Comparison of ENCODE assay signal across 20 cellular contexts in the genomic region with DNA sequence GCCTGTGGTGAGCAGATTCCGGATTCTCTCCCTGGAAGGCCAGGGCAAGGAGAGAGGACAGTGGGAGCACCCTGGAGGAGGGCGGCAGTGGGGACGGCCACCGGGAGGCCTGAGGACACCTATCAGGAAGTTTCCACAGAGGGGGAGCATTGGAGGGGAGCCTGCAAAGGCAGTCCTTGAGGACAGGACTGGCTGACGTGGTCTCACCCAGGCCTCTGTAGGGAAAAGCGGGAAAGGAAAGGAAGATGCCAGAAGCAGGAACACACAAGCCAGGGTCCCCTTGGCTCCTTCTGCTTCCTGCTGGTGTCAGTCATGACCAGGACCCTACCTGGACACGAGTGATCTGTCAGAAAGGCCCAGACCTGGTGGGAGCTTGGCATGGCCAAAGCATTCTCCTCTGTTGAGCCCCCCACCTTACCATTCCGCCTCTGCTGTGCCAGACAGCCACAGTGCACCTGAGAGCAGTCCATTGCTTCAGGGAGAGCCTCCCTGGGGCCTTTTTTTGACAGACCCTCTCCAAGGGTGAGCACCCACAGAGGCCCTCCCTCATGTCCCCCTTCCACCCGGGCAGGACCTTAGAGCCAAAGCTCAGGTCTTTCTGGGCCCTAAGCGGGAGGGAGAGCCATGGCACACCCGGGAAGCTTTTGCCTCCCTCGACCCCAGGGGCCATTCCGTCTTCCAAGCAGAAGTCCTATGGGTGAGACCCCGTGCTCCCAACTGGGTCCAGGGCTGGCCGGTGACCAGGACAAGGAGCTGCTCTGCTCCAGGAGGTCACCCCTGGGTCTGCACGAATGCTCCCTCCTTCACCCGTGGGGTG.
DNase-seq lines count a peak whose midpoint lies in the region; ATAC-seq and TF ChIP-seq lines count a peak whose summit lies in the region.
"Had no signal": no experiment of that assay in that cellular context is flagged by ENCODE, and none has a peak within 500 bp of the region (broad histone marks: within the 10 kb centered on the region; RNA-seq: fewer than 3 reads in every experiment).

No MANE protein-coding gene starts in this region.

- no peaks in the 10 kb centered on the region for H3K36me3 ChIP-seq in colonic mucosa
- no peaks in the 10 kb centered on the region for H3K36me3 ChIP-seq in lung (ENCODE audit: control insufficient read depth in 2 of 2, insufficient read depth in 2 of 2, low read length in 2 of 2)
- no peaks in the 10 kb centered on the region for H3K36me3 ChIP-seq in spleen
- H3K36me3 ChIP-seq: BLaER1 treated with 17β-estradiol and CSF1 and Interleukin-3, amounts not matched to agents 10 nM and 100 nM; HAP-1 had no signal

- in situ Hi-C loops in GM13976 (cut with MboI; ENCODE audit: low sequenced_read_pairs, unreplicated experiment) = no loop called here

- no peaks in the 10 kb centered on the region for H3K9me3 Mint-ChIP-seq in Calu3 (ENCODE audit: low read depth, unreplicated experiment)
- H3K9me3 Mint-ChIP-seq: CD8-positive, alpha-beta T cell had no signal

- no peak overlapping the region for H3K9ac ChIP-seq in colonic mucosa (ENCODE audit: low read depth in 2 of 2, low read length in 2 of 2)
- H3K9ac ChIP-seq: BLaER1 treated with 17β-estradiol and CSF1 and Interleukin-3, amounts not matched to agents 10 nM and 100 nM; KMS-11 had no signal

- no TSS peak for BruUV-seq in Calu3 (replicated peaks; lab: Mats Ljungman, UMichigan)

- no peak overlapping the region for H3K4me3 Mint-ChIP-seq in Calu3 (ENCODE audit: low read depth, unreplicated experiment)
- H3K4me3 Mint-ChIP-seq: CD8-positive, alpha-beta T cell had no signal

- 90% methylated on average over 17 of the region's 17 CpGs for WGBS in lung, 2 donors
- 84 to 90% (median 86%) methylated on average over 17 of the region's 17 CpGs for WGBS in spleen, 5 donors

- H3K4me1 ChIP-seq in colonic mucosa (no peaks in the 10 kb centered on the region), lung (ENCODE audit: control insufficient read depth in 2 of 2, insufficient read depth in 2 of 2, low read length in 2 of 2) (no peaks in the 10 kb centered on the region), spleen (no peaks in the 10 kb centered on the region)
- H3K4me1 ChIP-seq: HAP-1 had no signal

- H3K27ac ChIP-seq in colonic mucosa = no peak overlapping the region
- no peak overlapping the region for H3K27ac ChIP-seq in lung (ENCODE audit: low read depth in 1 of 2, low read length in 1 of 2)
- H3K27ac ChIP-seq in spleen = no peak overlapping the region
- H3K27ac ChIP-seq: BLaER1 treated with 17β-estradiol and CSF1 and Interleukin-3, amounts not matched to agents 10 nM and 100 nM; KMS-11 had no signal

- ATAC-seq in lung (ENCODE audit: insufficient read depth, low FRiP score) = no peak
- no peak for ATAC-seq in GM18909 (IDR thresholded peaks at IDR 0.05; ENCODE audit: poor library complexity, unreplicated experiment)
- ATAC-seq: CD8-positive, alpha-beta T cell had no signal

- no peak overlapping the region for H3K27ac Mint-ChIP-seq in Calu3 (ENCODE audit: unreplicated experiment)
- H3K27ac Mint-ChIP-seq: CD8-positive, alpha-beta T cell had no signal

- peaks cover 56% of the 10 kb centered on the region for H3K27me3 Mint-ChIP-seq in Calu3 (ENCODE audit: unreplicated experiment)

- peaks cover 5% of the 10 kb centered on the region for H3K36me3 Mint-ChIP-seq in Calu3 (ENCODE audit: insufficient read depth, unreplicated experiment)
- H3K36me3 Mint-ChIP-seq: CD8-positive, alpha-beta T cell had no signal

- TF ChIP-seq CTCF in GM13976 (IDR thresholded peaks at IDR 0.05; ENCODE audit: borderline replicate concordance, control extremely low read depth, extremely low read depth, insufficient read depth, missing control alignments) (no peak), colonic mucosa (IDR thresholded peaks at IDR 0.05) (no peak), lung (IDR thresholded peaks at IDR 0.05; ENCODE audit: control extremely low read depth, extremely low read depth) (no peak), spleen (IDR thresholded peaks at IDR 0.05 in 8 of 11, conservative IDR thresholded peaks at IDR 0.05 in 3 of 11) (no peak), Calu3 (IDR thresholded peaks at IDR 0.05; ENCODE audit: unreplicated experiment) (no peak)

- CTCF ChIA-PET in Calu3 (lab: Charles Lee) = interaction anchor here (1.2 kb wide), 1 partner anchor 10 kb away, joined by 3 read pairs; no protein-coding TSS in a partner anchor

- intact Hi-C loops in colonic mucosa (cut with DNase I) = no loop called here
- intact Hi-C loops in spleen (cut with DNase I; ENCODE audit: low total_unique reads) = no loop called here
- intact Hi-C loops in Calu3 (cut with micrococcal nuclease; ENCODE audit: unreplicated experiment) = no loop called here

- no peaks in the 10 kb centered on the region for H3K27me3 ChIP-seq in colonic mucosa
- H3K27me3 ChIP-seq in lung (ENCODE audit: control insufficient read depth, insufficient read depth) = no peaks in the 10 kb centered on the region
- peaks cover 0 to 15% (median 0%) of the 10 kb centered on the region in 7 donors for H3K27me3 ChIP-seq in spleen (replicated peaks in 1 of 7)
- H3K27me3 ChIP-seq: BLaER1 treated with 17β-estradiol and CSF1 and Interleukin-3, amounts not matched to agents 10 nM and 100 nM had no signal

- H3K9me3 ChIP-seq in colonic mucosa (no peaks in the 10 kb centered on the region), lung (ENCODE audit: control insufficient read depth in 2 of 2, insufficient read depth in 1 of 2, low read length in 1 of 2) (no peaks in the 10 kb centered on the region), spleen (no peaks in the 10 kb centered on the region)
- H3K9me3 ChIP-seq: BLaER1 treated with 17β-estradiol and CSF1 and Interleukin-3, amounts not matched to agents 10 nM and 100 nM; HAP-1 had no signal

- DNase-seq in GM13976 (ENCODE audit: low spot score) (peak; percentile 29), colonic mucosa (peak; percentile 10), lung (ENCODE audit: low spot score) (peak; percentile 25), spleen (peak; percentile 70), GM19240 (ENCODE audit: insufficient read length, low spot score) (no peak), Calu3 (no peak), amniotic stem cell (lab: John Stamatoyannopoulos, UW) (no peak)
- DNase-seq: DMS53, MV-4-11, NCI-H1694 treated with DMSO at 0.1 percent for 48 hours, NCI-H2227 treated with DMSO at 0.1 percent for 48 hours, NCI-H510A treated with DMSO at 0.1 percent for 48 hours, NCI-H82, OCI-M1, SHP77 treated with DMSO at 0.1 percent for 48 hours had no signal

- H3K4me1 Mint-ChIP-seq in Calu3 (ENCODE audit: low read depth, unreplicated experiment) = peaks cover 17% of the 10 kb centered on the region

- no peak overlapping the region for H3K4me3 ChIP-seq in colonic mucosa
- H3K4me3 ChIP-seq in lung = no peak overlapping the region
- no peak overlapping the region for H3K4me3 ChIP-seq in spleen
- H3K4me3 ChIP-seq: BLaER1 treated with 17β-estradiol and CSF1 and Interleukin-3, amounts not matched to agents 10 nM and 100 nM; HAP-1 had no signal

- no peak for TF ChIP-seq POLR2A in spleen (IDR thresholded peaks at IDR 0.05)

Comparison
In these comparisons a context has a peak if more than half of its experiments do, and no peak if none do; other contexts are left out.
1. DNase-seq: peak in GM13976 (single experiment), colonic mucosa (single experiment), lung (single experiment) and spleen (single experiment); none in GM19240 (single experiment), Calu3 (single experiment) and amniotic stem cell (single experiment).